ENCODE assay signal across 8 cellular contexts in the genomic region with DNA sequence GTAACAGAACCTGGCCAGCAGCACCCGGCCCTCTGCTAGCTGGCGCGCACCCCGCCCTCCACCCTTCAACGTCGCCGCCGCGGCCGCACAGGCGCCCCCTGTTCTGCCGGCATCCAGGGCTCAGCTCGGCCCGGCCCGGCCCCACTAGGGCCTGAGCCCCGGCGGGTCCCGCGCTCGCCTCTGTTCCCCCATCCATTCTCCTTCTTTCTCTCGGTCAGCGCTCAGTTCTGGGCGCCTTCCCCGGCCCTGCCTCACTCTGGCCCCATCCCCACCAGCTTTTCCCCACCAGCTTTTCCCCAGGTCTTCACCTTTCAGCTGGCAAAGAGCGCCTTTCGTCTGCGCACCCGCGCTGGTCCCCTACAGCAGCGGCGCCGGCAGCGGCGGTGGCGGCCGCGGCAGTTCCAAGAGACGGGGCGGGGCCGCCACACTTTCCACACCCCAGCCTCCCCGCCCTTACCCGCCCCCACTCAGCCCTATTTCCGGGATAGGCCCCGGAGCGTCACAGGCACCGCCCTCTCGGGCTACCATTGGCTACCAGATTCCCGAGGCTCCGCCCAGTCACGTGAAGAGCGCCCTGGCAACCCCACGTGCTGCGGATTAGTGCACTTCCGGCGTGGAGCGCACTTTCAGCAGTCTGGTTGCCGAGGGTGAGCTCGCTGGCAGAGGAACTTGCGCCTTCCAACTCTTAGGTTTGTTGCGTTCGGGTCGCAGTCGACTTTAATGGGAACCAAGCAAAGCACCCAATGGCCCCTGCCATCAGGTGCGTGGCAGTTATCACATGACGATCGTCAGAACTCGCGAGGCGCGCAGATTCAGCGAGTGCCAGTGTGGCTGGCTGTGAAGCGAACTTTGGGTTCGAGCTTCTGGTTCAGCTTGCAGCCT. TPM values are rescaled to one million over a fixed set of nuclear protein-coding genes. Genes with fewer than 3 reads are reported as not detected.
DNase-seq lines count a peak whose midpoint lies in the region; ATAC-seq and TF ChIP-seq lines count a peak whose summit lies in the region.

A gene (minus strand): TSS at position 403 of the 882 bp plus-strand sequence. CDS start 831 bp downstream, outside the sequence.

- H3K4me3 Mint-ChIP-seq in chondrocyte (ENCODE audit: unreplicated experiment), result peak within 1 kb of the TSS; percentile 98

- no peaks in the 10 kb centered on the region for H3K36me3 Mint-ChIP-seq in chondrocyte (ENCODE audit: low read depth)

- ATAC-seq in GM19023 (IDR thresholded peaks at IDR 0.05; ENCODE audit: unreplicated experiment), result peak; percentile 85
- ATAC-seq in HG03175 (IDR thresholded peaks at IDR 0.05; ENCODE audit: unreplicated experiment), result peak; percentile 90

- peaks cover 10% of the 10 kb centered on the region for H3K9me3 ChIP-seq in AG04450 (ENCODE audit: control insufficient read depth, insufficient read depth, low read length)

- H3K27me3 Mint-ChIP-seq in chondrocyte (ENCODE audit: low read depth), result no peaks in the 10 kb centered on the region

- no peaks in the 10 kb centered on the region for H3K27me3 ChIP-seq in AG04450 (ENCODE audit: control insufficient read depth, insufficient read depth, low read length)

- DNase-seq in AG04450 (ENCODE audit: low read depth, low spot score), result peak; percentile 82
- DNase-seq in NCI-H226, result peak; percentile 78
- peak; percentile 94 for DNase-seq in activated CD4-positive, CD25-positive, alpha-beta regulatory T cell treated with anti-CD3 and anti-CD28 coated beads, Interleukin-2, amount 50 U/mL, for 72 hours
- DNase-seq in chondrocyte (ENCODE audit: low spot score), result peak; percentile 95
- DNase-seq in kidney tubule cell (ENCODE audit: low spot score), result peak; percentile 91
- peak; percentile 88 to 92 for DNase-seq in stimulated activated CD4-positive, alpha-beta T cell treated with anti-CD3 and anti-CD28 coated beads, Interleukin-1b, Interleukin-23, amount 100 ng/mL, for 1 hour (ENCODE audit: low read depth in 2 of 2)

- POLR2A ChIA-PET in AG04450 (lab: Yijun Ruan, JAX), result interaction anchor here (0.5 to 2.1 kb wide), 5 partner anchors 11 to 902 kb away, joined by 3 to 12 read pairs (median 3); a partner anchor contains a TSS

- peaks cover 26% of the 10 kb centered on the region for H3K4me1 Mint-ChIP-seq in chondrocyte (ENCODE audit: low read depth)

- H3K27ac ChIP-seq in AG04450 (ENCODE audit: low read depth, low read length), result peak within 1 kb of the TSS; percentile 84

- TF ChIP-seq CTCF in AG04450 (IDR thresholded peaks at IDR 0.05; ENCODE audit: low read depth, low read length), result no peak
- peak; percentile 45 for TF ChIP-seq CTCF in chondrocyte (IDR thresholded peaks at IDR 0.05)

- CTCF ChIA-PET in AG04450 (lab: Charles Lee), result interaction anchor here (0.6 kb wide), 1 partner anchor 613 kb away, joined by 7 read pairs; no protein-coding TSS in a partner anchor

- H3K9me3 Mint-ChIP-seq in chondrocyte (ENCODE audit: low read depth), result peaks cover 24% of the 10 kb centered on the region

- peak within 1 kb of the TSS; percentile 80 for H3K4me3 ChIP-seq in AG04450 (ENCODE audit: low read depth, low read length)

- peak within 1 kb of the TSS; percentile 95 for H3K27ac Mint-ChIP-seq in chondrocyte (ENCODE audit: unreplicated experiment)

RNA-seq across cellular contexts. Expression of the gene that starts here (rescaled TPM):
- 17.6 and 20.5 TPM in 2 replicates for polyA plus RNA-seq in AG04450 (2011; rRNA removed)
- polyA minus RNA-seq in AG04450 (2011; rRNA and poly(A)+ RNA removed), result 12.2 and 19.4 TPM in 2 replicates
- 24.0 to 31.5 TPM (median 31.2 TPM) in 3 replicates for total RNA-seq in chondrocyte

Comparison
In these comparisons a context has a peak if more than half of its experiments do, and no peak if none do; other contexts are left out.
1. Peak in every context shown above with its lines: DNase-seq, ATAC-seq, H3K4me3 ChIP-seq and H3K27ac ChIP-seq.